ENCODE assay signal across 1 cellular context in the genomic region with DNA sequence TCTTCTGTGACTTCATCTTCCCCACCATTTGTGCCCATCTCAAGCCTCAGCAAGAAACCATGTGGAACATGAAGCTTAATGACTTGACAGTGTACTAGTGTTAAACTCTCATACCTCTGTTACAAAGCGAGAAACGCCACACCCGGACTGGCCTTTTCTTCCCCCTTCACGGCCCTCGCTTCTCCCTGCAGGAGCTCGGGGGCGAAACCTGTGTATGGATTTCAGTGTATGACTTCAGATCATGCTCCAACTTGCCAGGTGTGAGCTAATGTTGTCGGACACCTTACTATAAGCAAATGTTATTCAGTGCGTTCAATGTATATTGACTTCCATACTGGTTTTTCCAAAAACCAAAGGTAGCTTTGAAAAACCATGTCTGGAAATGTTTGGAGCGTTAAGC.
TF ChIP-seq lines count a peak whose summit lies in the region.

No MANE protein-coding gene starts in this region.

TF ChIP-seq in WTC11, 78 proteins besides CTCF, POLR2A, EP300 and RAD21 (continued from another document):
- no peak for TF ChIP-seq ATF1 (CRISPR knock-in tag; IDR thresholded peaks at IDR 0.05)
